In genomic region chr11:116808262-116809175, GRCh38 we compare ENCODE assay signal across 2 cellular contexts.
TF ChIP-seq lines count a peak whose summit lies in the region.

No MANE protein-coding gene starts in this region.

TF ChIP-seq in HepG2, 621 proteins besides CTCF, POLR2A, EP300 and RAD21 (continues in another document):
- TF ChIP-seq KAT8 (CRISPR knock-in tag; IDR thresholded peaks at IDR 0.05) = peak; percentile 85
- TF ChIP-seq ZNF800 (CRISPR knock-in tag; IDR thresholded peaks at IDR 0.05) = no peak; the same call in 1 of the 2 replicates
- 0 out of 2 replicates have a peak, but pooled peaks have one; percentile 83 for TF ChIP-seq NKX3-1 (CRISPR knock-in tag; IDR thresholded peaks at IDR 0.05)
- TF ChIP-seq KMT2B (CRISPR knock-in tag; IDR thresholded peaks at IDR 0.05) = peak; percentile 40; the same call in 1 of the 2 replicates
- TF ChIP-seq GATAD2A (CRISPR knock-in tag; IDR thresholded peaks at IDR 0.05) = peak; percentile 96
- peak; percentile 43; the same call in 1 of the 2 replicates for TF ChIP-seq ARID4A (CRISPR knock-in tag; IDR thresholded peaks at IDR 0.05; ENCODE audit: borderline replicate concordance)
- peak; percentile 89 for TF ChIP-seq CREB1 (IDR thresholded peaks at IDR 0.05)
- TF ChIP-seq CREB1 (CRISPR knock-in tag; IDR thresholded peaks at IDR 0.05) = peak; percentile 85
- TF ChIP-seq BHLHE40 (IDR thresholded peaks at IDR 0.05; ENCODE audit: low read length) = peak; percentile 55; the same call in 1 of the 2 replicates
- TF ChIP-seq ZNF12 (CRISPR knock-in tag; IDR thresholded peaks at IDR 0.05) = peak; percentile 61
- TF ChIP-seq ZSCAN9 (CRISPR knock-in tag; IDR thresholded peaks at IDR 0.05; ENCODE audit: borderline replicate concordance) = peak; percentile 93
- TF ChIP-seq KLF12 (CRISPR knock-in tag; IDR thresholded peaks at IDR 0.05; ENCODE audit: borderline replicate concordance) = 0 out of 2 replicates have a peak, but pooled peaks have one; percentile 56
- TF ChIP-seq STAT5B (CRISPR knock-in tag; IDR thresholded peaks at IDR 0.05) = peak; percentile 80; the same call in 1 of the 2 replicates
- TF ChIP-seq TARDBP (CRISPR knock-in tag; IDR thresholded peaks at IDR 0.05) = peak; percentile 91
- TF ChIP-seq PCBP1 (IDR thresholded peaks at IDR 0.05; ENCODE audit: borderline replicate concordance, low read depth, low read length) = no peak
- peak; percentile 12; the same call in 1 of the 2 replicates for TF ChIP-seq ZNF616 (CRISPR knock-in tag; IDR thresholded peaks at IDR 0.05; ENCODE audit: low read depth)
- peak; percentile 97 for TF ChIP-seq SOX5 (CRISPR knock-in tag; IDR thresholded peaks at IDR 0.05; ENCODE audit: borderline replicate concordance)
- peak; percentile 96 for TF ChIP-seq HDAC2 (CRISPR knock-in tag; IDR thresholded peaks at IDR 0.05)
- peak; percentile 81; the same call in 1 of the 2 replicates for TF ChIP-seq ZBTB34 (CRISPR knock-in tag; IDR thresholded peaks at IDR 0.05)
- 0 out of 2 replicates have a peak, but pooled peaks have one; percentile 20 for TF ChIP-seq NAIF1 (CRISPR knock-in tag; IDR thresholded peaks at IDR 0.05; ENCODE audit: borderline replicate concordance)
- no peak for TF ChIP-seq KAT2B (IDR thresholded peaks at IDR 0.05; ENCODE audit: borderline replicate concordance, low read depth, low read length)
- peak; percentile 31; the same call in 1 of the 2 replicates for TF ChIP-seq ZFP36L1 (CRISPR knock-in tag; IDR thresholded peaks at IDR 0.05)
- peak; percentile 43; the same call in 1 of the 2 replicates for TF ChIP-seq PHF8 (CRISPR knock-in tag; IDR thresholded peaks at IDR 0.05)
- TF ChIP-seq ATF3 (CRISPR knock-in tag; IDR thresholded peaks at IDR 0.05) = peak; percentile 33; the same call in 1 of the 2 replicates
- peak; percentile 19; the same call in 1 of the 2 replicates for TF ChIP-seq ZNF431 (CRISPR knock-in tag; IDR thresholded peaks at IDR 0.05; ENCODE audit: borderline replicate concordance, low read depth)
- peak; percentile 93 for TF ChIP-seq PITX1 (CRISPR knock-in tag; IDR thresholded peaks at IDR 0.05)

TF ChIP-seq in SK-N-SH treated with all-trans-retinoic acid at 6 μM for 48 hours, 23 proteins besides CTCF, POLR2A, EP300 and RAD21:
- TF ChIP-seq ESRRG (CRISPR knock-in tag; IDR thresholded peaks at IDR 0.05) (no peak), SNAI2 (CRISPR knock-in tag; IDR thresholded peaks at IDR 0.05) (no peak), ARNTL (CRISPR knock-in tag; IDR thresholded peaks at IDR 0.05; ENCODE audit: borderline replicate concordance, low read depth) (no peak), PPARA (CRISPR knock-in tag; IDR thresholded peaks at IDR 0.05; ENCODE audit: borderline replicate concordance) (no peak)
